In the genomic region with DNA sequence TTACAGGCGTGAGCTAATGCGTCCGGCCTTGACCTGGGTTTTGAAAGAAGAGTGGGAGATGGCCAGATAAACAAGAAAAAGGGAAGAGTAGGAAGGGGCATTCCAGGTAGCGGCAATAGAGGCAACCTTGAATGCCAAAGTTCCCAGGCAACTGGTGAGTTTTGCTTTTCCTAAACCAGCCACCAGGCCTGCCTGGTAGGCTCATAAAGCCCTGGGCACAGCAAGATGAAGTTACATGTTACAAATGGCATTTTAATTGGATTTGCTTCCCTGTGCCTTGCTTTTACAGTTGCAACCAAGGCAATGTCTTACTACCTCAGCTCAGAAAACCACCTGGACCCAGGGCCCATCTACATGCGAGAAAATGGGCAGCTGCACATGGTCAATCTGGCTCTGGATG, we compare ENCODE assay signal across 21 cellular contexts. TPM values are rescaled to one million over a fixed set of nuclear protein-coding genes. Genes with fewer than 3 reads are reported as not detected.
DNase-seq lines count a peak whose midpoint lies in the region; ATAC-seq and TF ChIP-seq lines count a peak whose summit lies in the region.
"Had no signal": no experiment of that assay in that cellular context is flagged by ENCODE, and none has a peak within 500 bp of the region (broad histone marks: within the 10 kb centered on the region; RNA-seq: fewer than 3 reads in every experiment).

No MANE protein-coding gene starts in this region.

- H3K27ac Mint-ChIP-seq in GM23338 (peak overlapping the region; percentile 95), mesothelial cell of epicardium (peak overlapping the region; percentile 50)
- peak overlapping the region; percentile 36 for H3K27ac Mint-ChIP-seq in activated T-helper 17 cell treated with anti-CD3 and anti-CD28 coated beads, Interleukin-2, amount 50 U/mL, for 72 hours

- no peaks in the 10 kb centered on the region for H3F3A ChIP-seq in GM23338 (replicated peaks; ENCODE audit: low read depth)
- H3F3A ChIP-seq in PC-9 (ENCODE audit: insufficient read depth, low read depth) = peaks cover 41% of the 10 kb centered on the region

- CTCF ChIA-PET in PC-9 (lab: Charles Lee) = no interaction called here

- H3K27me3 ChIP-seq in GM23338 (ENCODE audit: insufficient read depth) = no peaks in the 10 kb centered on the region
- H3K27me3 ChIP-seq in foreskin keratinocyte = no peaks in the 10 kb centered on the region
- H3K27me3 ChIP-seq in PC-9 (ENCODE audit: insufficient read depth, low read depth) = no peaks in the 10 kb centered on the region
- H3K27me3 ChIP-seq: SJSA1 had no signal

- H4K20me1 ChIP-seq in GM23338 (replicated peaks; ENCODE audit: insufficient read depth) (peaks cover 12% of the 10 kb centered on the region), PC-9 (ENCODE audit: insufficient read depth) (no peaks in the 10 kb centered on the region)

- H3K9me2 ChIP-seq in GM23338 (ENCODE audit: insufficient read depth) = no peaks in the 10 kb centered on the region
- H3K9me2 ChIP-seq in PC-9 (ENCODE audit: insufficient read depth) = no peaks in the 10 kb centered on the region

- POLR2A ChIA-PET in PC-9 (lab: Charles Lee; ENCODE audit: unreplicated experiment) = no interaction called here

- no peak for DNase-seq in GM23338 (ENCODE audit: low spot score)
- peak; percentile 78 for DNase-seq in NCI-H82 treated with DMSO at 0.1 percent for 48 hours (lab: John Stamatoyannopoulos, UW; ENCODE audit: unreplicated experiment)
- DNase-seq in mesothelial cell of epicardium (ENCODE audit: low spot score in 2 of 2, unreplicated experiment in 2 of 2) = no peak
- DNase-seq in foreskin keratinocyte = no peak
- no peak for DNase-seq in HPDE6-E6E7 (ENCODE audit: extremely low spot score)
- DNase-seq in PC-9 = no peak
- DNase-seq: C1 segment of cervical spinal cord, DMS79, IMR-90, Karpas-422, NCI-H1092 treated with DMSO at 0.1 percent for 48 hours, NCI-H146, NCI-H2029 treated with DMSO at 0.1 percent for 48 hours, NCI-H446 treated with DMSO at 0.1 percent for 48 hours, NCI-H748 treated with DMSO at 0.1 percent for 48 hours had no signal

- H3K27me3 Mint-ChIP-seq in GM23338 (ENCODE audit: insufficient read depth, low read depth, poor library complexity) = peaks cover 3% of the 10 kb centered on the region
- no peaks in the 10 kb centered on the region for H3K27me3 Mint-ChIP-seq in activated T-helper 17 cell treated with anti-CD3 and anti-CD28 coated beads, Interleukin-2, amount 50 U/mL, for 72 hours
- no peaks in the 10 kb centered on the region for H3K27me3 Mint-ChIP-seq in mesothelial cell of epicardium (ENCODE audit: low read depth)

- H3K36me3 Mint-ChIP-seq in GM23338 (ENCODE audit: low read depth) (peaks cover 35% of the 10 kb centered on the region), mesothelial cell of epicardium (peaks cover 16% of the 10 kb centered on the region)
- peaks cover 69% of the 10 kb centered on the region for H3K36me3 Mint-ChIP-seq in activated T-helper 17 cell treated with anti-CD3 and anti-CD28 coated beads, Interleukin-2, amount 50 U/mL, for 72 hours (ENCODE audit: low read depth)

- peaks cover 57% of the 10 kb centered on the region for H3K79me2 ChIP-seq in GM23338 (replicated peaks; ENCODE audit: insufficient read depth)
- H3K79me2 ChIP-seq in PC-9 (ENCODE audit: low read depth) = peaks cover 53% of the 10 kb centered on the region

- BruUV-seq in PC-9 (replicated peaks; lab: Mats Ljungman, UMichigan) = no TSS peak

- no peaks in the 10 kb centered on the region for H3K9me3 ChIP-seq in PC-9 (ENCODE audit: insufficient read depth, low read depth)
- H3K9me3 ChIP-seq: SJSA1 had no signal

- H3K4me2 ChIP-seq in GM23338 (peak overlapping the region; percentile 35; the same call in 1 of the 2 replicates), PC-9 (no peak overlapping the region)

- intact Hi-C loops in PC-9 (cut with micrococcal nuclease; ENCODE audit: unreplicated experiment) = no loop called here

- H2AFZ ChIP-seq in GM23338 (no peak overlapping the region), PC-9 (no peak overlapping the region)

- peaks cover 41% of the 10 kb centered on the region for H3K4me1 ChIP-seq in GM23338 (ENCODE audit: insufficient read depth)
- H3K4me1 ChIP-seq in foreskin keratinocyte = peaks cover 28% of the 10 kb centered on the region
- peaks cover 21% of the 10 kb centered on the region for H3K4me1 ChIP-seq in PC-9 (replicated peaks; ENCODE audit: insufficient read depth)

- H3K4me3 ChIP-seq in GM23338 = no peak overlapping the region
- H3K4me3 ChIP-seq in PC-9 = no peak overlapping the region
- H3K4me3 ChIP-seq: SJSA1 had no signal

- TF ChIP-seq CTCF in GM23338 (conservative IDR thresholded peaks at IDR 0.05; ENCODE audit: low read depth in 2 of 2) (no peak), mesothelial cell of epicardium (IDR thresholded peaks at IDR 0.05; ENCODE audit: unreplicated experiment) (no peak), foreskin keratinocyte (conservative IDR thresholded peaks at IDR 0.05) (no peak), PC-9 (conservative IDR thresholded peaks at IDR 0.05) (no peak)

- ATAC-seq in GM23338 = no peak
- no peak for ATAC-seq in activated T-helper 17 cell treated with anti-CD3 and anti-CD28 coated beads, Interleukin-2, amount 50 U/mL, for 72 hours (replicated peaks)
- no peak for ATAC-seq in foreskin keratinocyte
- ATAC-seq in HG03378 (IDR thresholded peaks at IDR 0.05; ENCODE audit: unreplicated experiment) = no peak

- H3K4me1 Mint-ChIP-seq in GM23338 (peaks cover 49% of the 10 kb centered on the region), mesothelial cell of epicardium (peaks cover 56% of the 10 kb centered on the region)
- H3K4me1 Mint-ChIP-seq in activated T-helper 17 cell treated with anti-CD3 and anti-CD28 coated beads, Interleukin-2, amount 50 U/mL, for 72 hours = peaks cover 13% of the 10 kb centered on the region

- H3K9me3 Mint-ChIP-seq in GM23338 (no peaks in the 10 kb centered on the region), mesothelial cell of epicardium (no peaks in the 10 kb centered on the region)
- no peaks in the 10 kb centered on the region for H3K9me3 Mint-ChIP-seq in activated T-helper 17 cell treated with anti-CD3 and anti-CD28 coated beads, Interleukin-2, amount 50 U/mL, for 72 hours

- no peak overlapping the region for H3K4me3 Mint-ChIP-seq in GM23338
- no peak overlapping the region for H3K4me3 Mint-ChIP-seq in activated T-helper 17 cell treated with anti-CD3 and anti-CD28 coated beads, Interleukin-2, amount 50 U/mL, for 72 hours
- H3K4me3 Mint-ChIP-seq in mesothelial cell of epicardium = no peak overlapping the region

- H3K36me3 ChIP-seq in GM23338 (ENCODE audit: insufficient read depth) (peaks cover 8% of the 10 kb centered on the region; the same call in 1 of the 2 replicates), PC-9 (ENCODE audit: low read depth) (peaks cover 39% of the 10 kb centered on the region; the same call in 1 of the 2 replicates)

- H3K27ac ChIP-seq in GM23338 (ENCODE audit: low read depth) (peak overlapping the region; percentile 55; the same call in 1 of the 2 replicates), foreskin keratinocyte (no peak overlapping the region), PC-9 (no peak overlapping the region)
- H3K27ac ChIP-seq: SJSA1 had no signal

TF ChIP-seq in GM23338, 12 proteins besides CTCF, POLR2A, EP300 and RAD21 (continues in another document):
- TF ChIP-seq EZH2 (IDR thresholded peaks at IDR 0.05; ENCODE audit: low read depth, unreplicated experiment) (no peak), STAT1 (IDR thresholded peaks at IDR 0.05; ENCODE audit: unreplicated experiment) (no peak), CREB1 (CRISPR knock-in tag; IDR thresholded peaks at IDR 0.05; ENCODE audit: low read depth) (no peak)
- TF ChIP-seq, protein P1, sequence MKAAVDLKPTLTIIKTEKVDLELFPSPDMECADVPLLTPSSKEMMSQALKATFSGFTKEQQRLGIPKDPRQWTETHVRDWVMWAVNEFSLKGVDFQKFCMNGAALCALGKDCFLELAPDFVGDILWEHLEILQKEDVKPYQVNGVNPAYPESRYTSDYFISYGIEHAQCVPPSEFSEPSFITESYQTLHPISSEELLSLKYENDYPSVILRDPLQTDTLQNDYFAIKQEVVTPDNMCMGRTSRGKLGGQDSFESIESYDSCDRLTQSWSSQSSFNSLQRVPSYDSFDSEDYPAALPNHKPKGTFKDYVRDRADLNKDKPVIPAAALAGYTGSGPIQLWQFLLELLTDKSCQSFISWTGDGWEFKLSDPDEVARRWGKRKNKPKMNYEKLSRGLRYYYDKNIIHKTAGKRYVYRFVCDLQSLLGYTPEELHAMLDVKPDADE (IDR thresholded peaks at IDR 0.05) = no peak

RNA-seq across cellular contexts. Expression of gene LRRC42, which starts 5.5 kb away (rescaled TPM):
- total RNA-seq in GM23338 (2014; rRNA removed; shearing (Covaris generic)) = 39.6 and 48.1 TPM in 2 replicates
- polyA plus RNA-seq in GM23338 (2016; fragmentation: Nextera tagmentation; extraction: Ambion mirVana) (22.4 and 25.9 TPM in 2 replicates), foreskin keratinocyte (52.0 and 71.4 TPM in 2 replicates)
- total RNA-seq in activated T-helper 17 cell treated with anti-CD3 and anti-CD28 coated beads, Interleukin-2, amount 50 U/mL, for 72 hours = 10 to 100 TPM; 25.2 to 28.5 TPM
- total RNA-seq in mesothelial cell of epicardium (42.1 to 43.4 TPM (median 43.2 TPM) in 3 replicates), foreskin keratinocyte (53.9 and 71.2 TPM in 2 replicates), PC-9 (2021) (78.7 and 82.7 TPM in 2 replicates)

RNA-seq across cellular contexts. Expression of gene IFT25, which starts 6.2 kb away (rescaled TPM):
- total RNA-seq in GM23338 (2014; rRNA removed; shearing (Covaris generic)) = 27.2 and 28.2 TPM in 2 replicates
- polyA plus RNA-seq in GM23338 (2016; fragmentation: Nextera tagmentation; extraction: Ambion mirVana) (97.1 and 109 TPM in 2 replicates), foreskin keratinocyte (49.5 and 55.5 TPM in 2 replicates)
- 10 to 100 TPM; 71.3 to 99.6 TPM for total RNA-seq in activated T-helper 17 cell treated with anti-CD3 and anti-CD28 coated beads, Interleukin-2, amount 50 U/mL, for 72 hours
- total RNA-seq in mesothelial cell of epicardium (36.8 to 38.2 TPM (median 37.0 TPM) in 3 replicates), foreskin keratinocyte (35.2 and 42.3 TPM in 2 replicates), PC-9 (2021) (98.8 and 128 TPM in 2 replicates)

RNA-seq across cellular contexts. Expression of gene DIO1, which starts 57.7 kb away (rescaled TPM):
- total RNA-seq in GM23338 (2014; rRNA removed; shearing (Covaris generic)) = not detected in 2 replicates
- polyA plus RNA-seq in GM23338 (2016; fragmentation: Nextera tagmentation; extraction: Ambion mirVana) = 0.27 TPM in 1 of 2 replicates, not detected in the other
- not detected for total RNA-seq in activated T-helper 17 cell treated with anti-CD3 and anti-CD28 coated beads, Interleukin-2, amount 50 U/mL, for 72 hours
- total RNA-seq in mesothelial cell of epicardium = not detected in 3 replicates
- total RNA-seq in foreskin keratinocyte = not detected in 2 replicates
- not detected in 2 replicates for polyA plus RNA-seq in foreskin keratinocyte
- total RNA-seq in PC-9 (2021) = not detected in 2 replicates
- total RNA-seq: A673, H4, HT1080, IMR-90, SJSA1 had no signal
- polyA plus RNA-seq: IMR-90 had no signal

Comparison
In these comparisons a context has a peak if more than half of its experiments do, and no peak if none do; other contexts are left out.
1. H3K27ac Mint-ChIP-seq: peak in every context shown above with its lines; median percentile 95 in GM23338; 50 in mesothelial cell of epicardium; 36 in activated T-helper 17 cell treated with anti-CD3 and anti-CD28 coated beads, Interleukin-2, amount 50 U/mL, for 72 hours.